ENCODE assay signal across 7 cellular contexts in genomic region chr7:100895956-100896742, GRCh38. TPM values are rescaled to one million over a fixed set of nuclear protein-coding genes. Genes with fewer than 3 reads are reported as not detected.
DNase-seq lines count a peak whose midpoint lies in the region; ATAC-seq and TF ChIP-seq lines count a peak whose summit lies in the region.
"Had no signal": no experiment of that assay in that cellular context is flagged by ENCODE, and none has a peak within 500 bp of the region (broad histone marks: within the 10 kb centered on the region; RNA-seq: fewer than 3 reads in every experiment).

No MANE protein-coding gene starts in this region.

- H3K27ac ChIP-seq in IMR-90 (ENCODE audit: insufficient read depth, low read length) = no peak overlapping the region
- H3K27ac ChIP-seq: VCaP had no signal

- H3K36me3 ChIP-seq in IMR-90 (ENCODE audit: control insufficient read depth, insufficient read depth, low read length) (no peaks in the 10 kb centered on the region), mucosa of descending colon (ENCODE audit: low read depth) (no peaks in the 10 kb centered on the region)

- peaks cover 2% of the 10 kb centered on the region for H3K36me3 Mint-ChIP-seq in activated naive CD8-positive, alpha-beta T cell

- H3K4me2 ChIP-seq in IMR-90 (ENCODE audit: low read depth, low read length) = peak overlapping the region; percentile 2; the same call in 1 of the 2 replicates

- H3K9me3 Mint-ChIP-seq in activated naive CD8-positive, alpha-beta T cell (ENCODE audit: low read depth) = no peaks in the 10 kb centered on the region

- H2AK9ac ChIP-seq in IMR-90 (replicated peaks; ENCODE audit: low read depth, low read length, poor library complexity) = peak overlapping the region; percentile 65

- intact Hi-C loops in IMR-90 (cut with micrococcal nuclease) (loop anchor here (2.0 kb wide), 1 partner anchor 297 kb away; no protein-coding TSS in a partner anchor), mucosa of descending colon (cut with DNase I, micrococcal nuclease) (loop anchor here (5.0 kb wide), 2 partner anchors 71 to 161 kb away; partner anchors contain the start of gene MUC12 (in 1 of the 2))

- in situ Hi-C loops in IMR-90 (cut with MboI; ENCODE audit: low sequenced_read_pairs) = loop anchor here (10.0 kb wide), 1 partner anchor 389 kb away; no protein-coding TSS in a partner anchor

- POLR2A ChIA-PET in IMR-90 (lab: Charles Lee; ENCODE audit: unreplicated experiment) = interaction anchor here (0.5 kb wide), 1 partner anchor 21 kb away, joined by 13 read pairs; the partner anchor contains the start of gene SRRT

- 5% methylated on average over 39 of the region's 55 CpGs; no CpG with 5 or more reads in 1 of the 2 experiments for WGBS in IMR-90 (ENCODE audit: extremely low coverage in 2 of 2, insufficient read length in 1 of 2), 2 experiments

- H4K8ac ChIP-seq in IMR-90 (ENCODE audit: low read depth in 2 of 2, low read length in 2 of 2) = no peak overlapping the region

- no peak overlapping the region for H3K56ac ChIP-seq in IMR-90 (ENCODE audit: extremely low read depth, insufficient read depth, low read length)

- peaks cover 41% of the 10 kb centered on the region for H3K27me3 ChIP-seq in IMR-90 (ENCODE audit: control insufficient read depth, insufficient read depth, low read length)

- no peak for TF ChIP-seq CTCF in IMR-90 (conservative IDR thresholded peaks at IDR 0.05; ENCODE audit: low read depth, low read length)
- no peak for TF ChIP-seq CTCF in mucosa of descending colon (IDR thresholded peaks at IDR 0.05)

- peak overlapping the region; percentile 15; the same call in 1 of the 2 replicates for H3K23ac ChIP-seq in IMR-90 (ENCODE audit: low read depth, low read length)

- H2BK20ac ChIP-seq in IMR-90 (ENCODE audit: low read depth, low read length) = no peak overlapping the region

- no peak overlapping the region for H3K14ac ChIP-seq in IMR-90 (replicated peaks; ENCODE audit: low read depth, low read length)

- H3K27me3 Mint-ChIP-seq in activated naive CD8-positive, alpha-beta T cell = peaks cover 24% of the 10 kb centered on the region

- no peak overlapping the region for H2AK5ac ChIP-seq in IMR-90 (ENCODE audit: low read depth, low read length)

- H4K5ac ChIP-seq in IMR-90 (ENCODE audit: low read depth, low read length) = no peak overlapping the region

- no peak overlapping the region for H3K9ac ChIP-seq in IMR-90 (ENCODE audit: low read depth, low read length)

- no peak overlapping the region for H2BK15ac ChIP-seq in IMR-90 (ENCODE audit: low read depth, low read length)

- DNase-seq in IMR-90 = no peak
- peak; percentile 58 to 73 (median 71) for DNase-seq in mucosa of descending colon
- DNase-seq in superior temporal gyrus (ENCODE audit: extremely low spot score) = no peak
- no peak for DNase-seq in epidermal melanocyte (ENCODE audit: insufficient read length, low spot score)

- BruUV-seq in IMR-90 (replicated peaks; lab: Mats Ljungman, UMichigan) = no TSS peak

- H3K27ac Mint-ChIP-seq in activated naive CD8-positive, alpha-beta T cell = peak overlapping the region; percentile 46

- no peak for TF ChIP-seq POLR2A in IMR-90 (IDR thresholded peaks at IDR 0.05; ENCODE audit: low read depth, low read length)

- peaks cover 12% of the 10 kb centered on the region for H3K4me1 Mint-ChIP-seq in activated naive CD8-positive, alpha-beta T cell (ENCODE audit: low read depth)

- no peak overlapping the region for H2BK120ac ChIP-seq in IMR-90 (ENCODE audit: low read depth, low read length)

- peak overlapping the region; percentile 78 for H2AFZ ChIP-seq in IMR-90 (replicated peaks; ENCODE audit: low read length, poor library complexity)

- dilution Hi-C loops in IMR-90 (cut with HindIII; ENCODE audit: low sequenced_read_pairs, unreplicated experiment) = no loop called here

- no peak overlapping the region for H2BK5ac ChIP-seq in IMR-90 (ENCODE audit: low read depth, low read length, poor library complexity, severe bottlenecking)

- H4K20me1 ChIP-seq in IMR-90 (ENCODE audit: insufficient read depth, low read length) = 0 out of 2 replicates have a peak, but pooled peaks cover 4% of the 10 kb centered on the region

- no peaks in the 10 kb centered on the region for H3K79me1 ChIP-seq in IMR-90 (ENCODE audit: low read depth in 1 of 2, low read length in 2 of 2)

- H3K9me1 ChIP-seq in IMR-90 (ENCODE audit: insufficient read depth, low read length) = no peaks in the 10 kb centered on the region

- H3K9me3 ChIP-seq in IMR-90 (ENCODE audit: control insufficient read depth, insufficient read depth, low read length) = peaks cover 2% of the 10 kb centered on the region; the same call in 1 of the 2 replicates
- no peaks in the 10 kb centered on the region for H3K9me3 ChIP-seq in mucosa of descending colon

- H3K4me3 ChIP-seq in IMR-90 (ENCODE audit: insufficient read depth, low read depth, low read length) (no peak overlapping the region), mucosa of descending colon (no peak overlapping the region)

- peak overlapping the region; percentile 92 for H3K4me3 Mint-ChIP-seq in activated naive CD8-positive, alpha-beta T cell

- CTCF ChIA-PET in IMR-90 (lab: Yijun Ruan, JAX) = interaction anchor here (0.6 to 1.2 kb wide), 3 partner anchors 162 to 476 kb away, joined by 4 to 5 read pairs (median 5); no protein-coding TSS in a partner anchor

- H3K18ac ChIP-seq in IMR-90 (ENCODE audit: low read depth, low read length) = no peak overlapping the region

- H3K4me1 ChIP-seq in IMR-90 (ENCODE audit: control insufficient read depth, insufficient read depth, low read length) = no peaks in the 10 kb centered on the region; the same call in 1 of the 2 replicates
- H3K4me1 ChIP-seq in mucosa of descending colon (ENCODE audit: low read depth) = peaks cover 34% of the 10 kb centered on the region

- no peak overlapping the region for H3K4ac ChIP-seq in IMR-90 (ENCODE audit: low read depth, low read length)

- no peak for ATAC-seq in IMR-90 (ENCODE audit: low read depth)
- ATAC-seq in mucosa of descending colon = peak; percentile 40
- no peak for ATAC-seq in HG03139 (IDR thresholded peaks at IDR 0.05; ENCODE audit: unreplicated experiment)

- no peak for TF ChIP-seq RAD21 in IMR-90 (IDR thresholded peaks at IDR 0.05; ENCODE audit: low read length)

- H4K91ac ChIP-seq in IMR-90 (ENCODE audit: insufficient read depth, low read depth, low read length) = no peak overlapping the region

TF ChIP-seq in IMR-90, 13 proteins besides CTCF, POLR2A, EP300 and RAD21 (continues in another document):
- no peak for TF ChIP-seq RFX5 (IDR thresholded peaks at IDR 0.05; ENCODE audit: low read depth, low read length)
- no peak for TF ChIP-seq CEBPB (IDR thresholded peaks at IDR 0.05; ENCODE audit: low read depth, low read length)
- no peak for TF ChIP-seq FOS (IDR thresholded peaks at IDR 0.05; ENCODE audit: low read depth, low read length)
- TF ChIP-seq SMC3 (IDR thresholded peaks at IDR 0.05; ENCODE audit: low read depth, low read length) = no peak
- TF ChIP-seq MAFK (IDR thresholded peaks at IDR 0.05; ENCODE audit: low read depth, low read length) = no peak
- no peak for TF ChIP-seq BHLHE40 (IDR thresholded peaks at IDR 0.05; ENCODE audit: low read depth, low read length)
- no peak for TF ChIP-seq MXI1 (IDR thresholded peaks at IDR 0.05; ENCODE audit: borderline replicate concordance, low read depth, low read length)
- TF ChIP-seq USF2 (IDR thresholded peaks at IDR 0.05; ENCODE audit: low read depth, low read length) = no peak
- TF ChIP-seq MAZ (IDR thresholded peaks at IDR 0.05; ENCODE audit: borderline replicate concordance, low read depth, low read length) = no peak

RNA-seq across cellular contexts. Expression of gene ACHE, which starts 0.5 kb away (rescaled TPM):
- total RNA-seq in IMR-90 (2012; rRNA removed) (not detected in 2 replicates), mucosa of descending colon (10 to 100 TPM; 16.2 to 41.4 (median 20.9) TPM)
- polyA plus RNA-seq in IMR-90 (2012; rRNA removed) = 0.41 and 0.65 TPM in 2 replicates
- 0.25 and 0.48 TPM in 2 replicates for polyA plus RNA-seq in IMR-90 (2012; cell fraction: cytosol; rRNA removed)
- polyA plus RNA-seq in IMR-90 (2012; cell fraction: nucleus; rRNA removed; ENCODE audit: low replicate concordance) = 1.6 and 4.6 TPM in 2 replicates

RNA-seq across cellular contexts. Expression of gene UFSP1, which starts 6.6 kb away (rescaled TPM):
- total RNA-seq in IMR-90 (2012; rRNA removed) = 0.28 and 0.36 TPM in 2 replicates
- polyA plus RNA-seq in IMR-90 (2012; rRNA removed) = 1.0 TPM in 2 replicates
- 2.0 and 2.5 TPM in 2 replicates for polyA plus RNA-seq in IMR-90 (2012; cell fraction: cytosol; rRNA removed)
- polyA plus RNA-seq in IMR-90 (2012; cell fraction: nucleus; rRNA removed; ENCODE audit: low replicate concordance) = 0.70 and 3.1 TPM in 2 replicates
- 1 to 10 TPM; 2.1 to 3.4 (median 3.0) TPM for total RNA-seq in mucosa of descending colon

RNA-seq across cellular contexts. Expression of gene SRRT, which starts 21.2 kb away (rescaled TPM):
- 41.4 and 45.3 TPM in 2 replicates for total RNA-seq in IMR-90 (2012; rRNA removed)
- 89.5 and 93.5 TPM in 2 replicates for polyA plus RNA-seq in IMR-90 (2012; rRNA removed)
- polyA plus RNA-seq in IMR-90 (2012; cell fraction: cytosol; rRNA removed) = 44.1 and 48.9 TPM in 2 replicates
- polyA plus RNA-seq in IMR-90 (2012; cell fraction: nucleus; rRNA removed; ENCODE audit: low replicate concordance) = 362 and 444 TPM in 2 replicates
- total RNA-seq in mucosa of descending colon = 100 to 1,000 TPM; 112 to 129 (median 120) TPM

RNA-seq across cellular contexts. Expression of gene TRIP6, which starts 29.0 kb away (rescaled TPM):
- total RNA-seq in IMR-90 (2012; rRNA removed) (36.4 and 39.2 TPM in 2 replicates), mucosa of descending colon (10 to 100 TPM; 27.8 to 42.7 (median 30.0) TPM)
- polyA plus RNA-seq in IMR-90 (2012; rRNA removed) = 72.3 and 89.0 TPM in 2 replicates
- 76.7 and 146 TPM in 2 replicates for polyA plus RNA-seq in IMR-90 (2012; cell fraction: cytosol; rRNA removed)
- 158 and 235 TPM in 2 replicates for polyA plus RNA-seq in IMR-90 (2012; cell fraction: nucleus; rRNA removed; ENCODE audit: low replicate concordance)

RNA-seq across cellular contexts. Expression of gene SLC12A9, which starts 43.6 kb away (rescaled TPM):
- total RNA-seq in IMR-90 (2012; rRNA removed) = 3.3 and 4.5 TPM in 2 replicates
- polyA plus RNA-seq in IMR-90 (2012; rRNA removed) = 16.2 and 17.7 TPM in 2 replicates
- polyA plus RNA-seq in IMR-90 (2012; cell fraction: cytosol; rRNA removed) = 11.9 and 20.8 TPM in 2 replicates
- 49.4 and 99.1 TPM in 2 replicates for polyA plus RNA-seq in IMR-90 (2012; cell fraction: nucleus; rRNA removed; ENCODE audit: low replicate concordance)
- 10 to 100 TPM; 27.9 to 34.0 (median 33.5) TPM for total RNA-seq in mucosa of descending colon

Comparison
In these comparisons a context has a peak if more than half of its experiments do, and no peak if none do; other contexts are left out.
1. DNase-seq: peak in mucosa of descending colon (3 of 3); none in IMR-90 (single experiment), superior temporal gyrus (single experiment) and epidermal melanocyte (single experiment).
2. RNA of gene ACHE, which starts 0.5 kb away (total RNA-seq): 16.2 to 41.4 TPM in mucosa of descending colon; not detected in IMR-90; every median in the first group is over 10 times any median in the second.